In the genomic region with DNA sequence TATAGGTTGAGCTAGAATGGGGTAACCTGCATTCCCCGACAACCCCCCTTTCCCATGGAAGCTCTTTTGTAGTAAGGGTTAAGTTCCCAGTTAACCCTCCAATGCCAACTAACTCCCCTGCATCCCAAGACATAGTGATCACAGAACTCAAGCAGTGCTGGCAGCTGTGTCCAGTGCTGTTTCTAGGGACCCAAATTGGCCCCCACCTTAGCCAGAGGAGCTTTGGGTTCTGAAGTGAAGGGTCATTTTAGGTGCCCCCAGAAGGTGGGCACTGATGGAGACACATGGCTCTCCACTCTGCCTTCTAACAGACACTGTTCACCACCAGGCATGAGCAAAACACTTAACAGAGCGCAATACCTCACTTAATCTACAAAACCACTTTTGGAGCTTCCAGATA, we compare ENCODE assay signal across 16 cellular contexts. TPM values are rescaled to one million over a fixed set of nuclear protein-coding genes. Genes with fewer than 3 reads are reported as not detected.
A peak's percentile ranks its signal among the peaks of the same experiment; 100 is the strongest.
DNase-seq lines count a peak whose midpoint lies in the region; ATAC-seq and TF ChIP-seq lines count a peak whose summit lies in the region.
"Had no signal": no experiment of that assay in that cellular context is flagged by ENCODE, and none has a peak within 500 bp of the region (broad histone marks: within the 10 kb centered on the region; RNA-seq: fewer than 3 reads in every experiment).

No MANE protein-coding gene starts in this region.

- intact Hi-C loops in CD8-positive, alpha-beta T cell (cut with DNase I, micrococcal nuclease) = loop anchor here (5.0 to 10.0 kb wide), 5 partner anchors 231 to 858 kb away; a partner anchor contains a TSS

- no peaks in the 10 kb centered on the region for H3K27me3 ChIP-seq in CD4-positive, CD25-positive, alpha-beta regulatory T cell (ENCODE audit: control insufficient read depth, insufficient read depth, low read length)
- no peaks in the 10 kb centered on the region for H3K27me3 ChIP-seq in CD8-positive, alpha-beta T cell (ENCODE audit: insufficient read depth, low read length)
- H3K27me3 ChIP-seq in neural progenitor cell = peaks cover 27% of the 10 kb centered on the region
- H3K27me3 ChIP-seq: BLaER1 had no signal

- H3K4me3 Mint-ChIP-seq in CD4-positive, CD25-positive, alpha-beta regulatory T cell = peak overlapping the region in 2 of 4 donors; percentile 33 to 72
- no peak overlapping the region for H3K4me3 Mint-ChIP-seq in CD8-positive, alpha-beta T cell
- H3K4me3 Mint-ChIP-seq in neural progenitor cell = no peak overlapping the region
- no peak overlapping the region for H3K4me3 Mint-ChIP-seq in activated T-cell treated with anti-CD3 and anti-CD28 coated beads, Interleukin-2, amount 50 U/mL, for 4 hours

- H3K27ac Mint-ChIP-seq in CD4-positive, CD25-positive, alpha-beta regulatory T cell = peak overlapping the region in 2 of 3 donors; percentile 56 to 89
- peak overlapping the region; percentile 27 for H3K27ac Mint-ChIP-seq in CD8-positive, alpha-beta T cell
- no peak overlapping the region for H3K27ac Mint-ChIP-seq in neural progenitor cell

- no peak overlapping the region for H3K4me3 ChIP-seq in CD4-positive, CD25-positive, alpha-beta regulatory T cell (ENCODE audit: low read depth, low read length)
- no peak overlapping the region for H3K4me3 ChIP-seq in CD8-positive, alpha-beta T cell (ENCODE audit: low read depth, low read length)
- H3K4me3 ChIP-seq in neural progenitor cell = no peak overlapping the region
- H3K4me3 ChIP-seq: BLaER1, K562 had no signal

- no peaks in the 10 kb centered on the region for H3K9me3 ChIP-seq in CD4-positive, CD25-positive, alpha-beta regulatory T cell (ENCODE audit: control insufficient read depth in 2 of 2, low read length in 2 of 2)
- no peaks in the 10 kb centered on the region for H3K9me3 ChIP-seq in CD8-positive, alpha-beta T cell (ENCODE audit: low read length)
- no peaks in the 10 kb centered on the region for H3K9me3 ChIP-seq in neural progenitor cell (ENCODE audit: low read depth)
- H3K9me3 ChIP-seq: BLaER1 had no signal

- no peak overlapping the region for H3K9ac ChIP-seq in neural progenitor cell
- H3K9ac ChIP-seq: BLaER1 had no signal

- H3K4me1 Mint-ChIP-seq in CD4-positive, CD25-positive, alpha-beta regulatory T cell = peaks cover 17 to 66% (median 30%) of the 10 kb centered on the region in 4 donors
- peaks cover 46% of the 10 kb centered on the region for H3K4me1 Mint-ChIP-seq in CD8-positive, alpha-beta T cell (ENCODE audit: low read depth)
- peaks cover 26% of the 10 kb centered on the region for H3K4me1 Mint-ChIP-seq in neural progenitor cell
- H3K4me1 Mint-ChIP-seq in activated T-cell treated with anti-CD3 and anti-CD28 coated beads, Interleukin-2, amount 50 U/mL, for 4 hours (ENCODE audit: low read depth) = peaks cover 50% of the 10 kb centered on the region

- H3F3A ChIP-seq in neural progenitor cell (ENCODE audit: low read depth) = peaks cover 27% of the 10 kb centered on the region

- peaks cover 16% of the 10 kb centered on the region for H3K36me3 ChIP-seq in CD4-positive, CD25-positive, alpha-beta regulatory T cell (ENCODE audit: control insufficient read depth, insufficient read depth, low read length)
- peaks cover 19% of the 10 kb centered on the region for H3K36me3 ChIP-seq in CD8-positive, alpha-beta T cell (ENCODE audit: insufficient read depth, low read length)
- H3K36me3 ChIP-seq in neural progenitor cell = no peaks in the 10 kb centered on the region

- H3K9me3 Mint-ChIP-seq in CD4-positive, CD25-positive, alpha-beta regulatory T cell = no peaks in the 10 kb centered on the region
- H3K9me3 Mint-ChIP-seq in CD8-positive, alpha-beta T cell = no peaks in the 10 kb centered on the region
- H3K9me3 Mint-ChIP-seq in neural progenitor cell = no peaks in the 10 kb centered on the region
- H3K9me3 Mint-ChIP-seq in activated T-cell treated with anti-CD3 and anti-CD28 coated beads, Interleukin-2, amount 50 U/mL, for 4 hours = no peaks in the 10 kb centered on the region

- H2AFZ ChIP-seq in neural progenitor cell (replicated peaks) = no peak overlapping the region

- CTCF ChIA-PET in CD8-positive, alpha-beta T cell (lab: Charles Lee) = interaction anchor here (0.9 to 10.0 kb wide), 4 partner anchors 6 to 464 kb away, joined by 3 to 69 read pairs (median 4); no protein-coding TSS in a partner anchor

- TF ChIP-seq CTCF in CD8-positive, alpha-beta T cell (IDR thresholded peaks at IDR 0.05) = no peak
- TF ChIP-seq CTCF in neural progenitor cell (IDR thresholded peaks at IDR 0.05) (no peak), GM20000 (IDR thresholded peaks at IDR 0.05; ENCODE audit: extremely low read depth, missing control alignments) (no peak)

- no peak overlapping the region for H3K27ac ChIP-seq in CD4-positive, CD25-positive, alpha-beta regulatory T cell (ENCODE audit: insufficient read depth, low read length, poor library complexity, severe bottlenecking)
- H3K27ac ChIP-seq in CD8-positive, alpha-beta T cell (ENCODE audit: low read depth, low read length) = no peak overlapping the region
- H3K27ac ChIP-seq in caudate nucleus (ENCODE audit: low read depth, low read length) (peak overlapping the region; percentile 75), neural progenitor cell (no peak overlapping the region)
- H3K27ac ChIP-seq: BLaER1 had no signal

- H3K79me2 ChIP-seq in neural progenitor cell (ENCODE audit: low read depth) = no peaks in the 10 kb centered on the region

- ATAC-seq in CD4-positive, CD25-positive, alpha-beta regulatory T cell (ENCODE audit: low read depth in 2 of 2) = no peak
- no peak for ATAC-seq in CD8-positive, alpha-beta T cell
- no peak for ATAC-seq in activated T-cell treated with anti-CD3 and anti-CD28 coated beads, Interleukin-2, amount 50 U/mL, for 4 hours
- ATAC-seq: K562 had no signal

- no peaks in the 10 kb centered on the region for H3K27me3 Mint-ChIP-seq in CD4-positive, CD25-positive, alpha-beta regulatory T cell
- H3K27me3 Mint-ChIP-seq in CD8-positive, alpha-beta T cell (ENCODE audit: low read depth) = no peaks in the 10 kb centered on the region
- H3K27me3 Mint-ChIP-seq in neural progenitor cell (ENCODE audit: insufficient read depth, low read depth) = peaks cover 10% of the 10 kb centered on the region
- no peaks in the 10 kb centered on the region for H3K27me3 Mint-ChIP-seq in activated T-cell treated with anti-CD3 and anti-CD28 coated beads, Interleukin-2, amount 50 U/mL, for 4 hours (ENCODE audit: low read depth)

- peak overlapping the region; percentile 11 for H3K4me2 ChIP-seq in neural progenitor cell

- H3K4me1 ChIP-seq in CD4-positive, CD25-positive, alpha-beta regulatory T cell (ENCODE audit: control insufficient read depth, insufficient read depth, low read length, poor library complexity, severe bottlenecking) = peaks cover 44% of the 10 kb centered on the region
- peaks cover 38% of the 10 kb centered on the region for H3K4me1 ChIP-seq in CD8-positive, alpha-beta T cell (ENCODE audit: insufficient read depth, low read length)
- H3K4me1 ChIP-seq in neural progenitor cell = peaks cover 23% of the 10 kb centered on the region

- POLR2A ChIA-PET in CD8-positive, alpha-beta T cell (lab: Charles Lee) = interaction anchor here (0.7 kb wide), 1 partner anchor 489 kb away, joined by 4 read pairs; a partner anchor contains a TSS

- H4K20me1 ChIP-seq in neural progenitor cell (ENCODE audit: low read depth) = no peaks in the 10 kb centered on the region
- H4K20me1 ChIP-seq: BLaER1 had no signal

- no peak for DNase-seq in CD4-positive, CD25-positive, alpha-beta regulatory T cell
- DNase-seq in CD8-positive, alpha-beta T cell = no peak
- DNase-seq in caudate nucleus (lab: John Stamatoyannopoulos, UW) = no peak
- no peak for DNase-seq in neural progenitor cell (ENCODE audit: low spot score)
- DNase-seq in NCI-H128 (lab: John Stamatoyannopoulos, UW; ENCODE audit: unreplicated experiment) = no peak
- DNase-seq in GM20000 (ENCODE audit: low spot score) = no peak
- DNase-seq in activated T-cell treated with anti-CD3 and anti-CD28 coated beads, Interleukin-2, amount 50 U/mL, for 4 hours = no peak
- DNase-seq: DMS79 treated with DMSO at 0.1 percent for 48 hours, H7, NCI-H1105 treated with DMSO at 0.1 percent for 48 hours, NCI-H1694 treated with DMSO at 0.1 percent for 48 hours, NCI-H774, Right ventricle myocardium superior had no signal

- H3K36me3 Mint-ChIP-seq in CD4-positive, CD25-positive, alpha-beta regulatory T cell = peaks cover 16% of the 10 kb centered on the region
- peaks cover 27% of the 10 kb centered on the region for H3K36me3 Mint-ChIP-seq in CD8-positive, alpha-beta T cell
- peaks cover 5% of the 10 kb centered on the region for H3K36me3 Mint-ChIP-seq in neural progenitor cell
- H3K36me3 Mint-ChIP-seq in activated T-cell treated with anti-CD3 and anti-CD28 coated beads, Interleukin-2, amount 50 U/mL, for 4 hours (ENCODE audit: insufficient read depth) = peaks cover 9% of the 10 kb centered on the region

RNA-seq across cellular contexts. Expression of a gene that starts 7.1 kb away (rescaled TPM):
- 1.7 TPM for total RNA-seq in CD4-positive, CD25-positive, alpha-beta regulatory T cell
- polyA plus RNA-seq in CD4-positive, CD25-positive, alpha-beta regulatory T cell = 1 to 10 TPM in 2 of 4 donors, under 1 TPM in 2; 0.45 to 2.1 (median 1.0) TPM
- 1 to 10 TPM in 1 of 2 experiments, under 1 TPM in 1; 0.68 to 1.7 TPM for total RNA-seq in CD8-positive, alpha-beta T cell
- 0.43 and 0.71 TPM in 2 replicates for total RNA-seq in neural progenitor cell (ENCODE audit: low replicate concordance)
- total RNA-seq in activated T-cell treated with anti-CD3 and anti-CD28 coated beads, Interleukin-2, amount 50 U/mL, for 4 hours = 1 to 10 TPM in 1 of 3 donors, under 1 TPM in 2; 0.79 to 1.2 (median 0.87) TPM
- total RNA-seq: K562, NCI-H460 had no signal
- polyA plus RNA-seq: K562 had no signal
